In the genomic region with DNA sequence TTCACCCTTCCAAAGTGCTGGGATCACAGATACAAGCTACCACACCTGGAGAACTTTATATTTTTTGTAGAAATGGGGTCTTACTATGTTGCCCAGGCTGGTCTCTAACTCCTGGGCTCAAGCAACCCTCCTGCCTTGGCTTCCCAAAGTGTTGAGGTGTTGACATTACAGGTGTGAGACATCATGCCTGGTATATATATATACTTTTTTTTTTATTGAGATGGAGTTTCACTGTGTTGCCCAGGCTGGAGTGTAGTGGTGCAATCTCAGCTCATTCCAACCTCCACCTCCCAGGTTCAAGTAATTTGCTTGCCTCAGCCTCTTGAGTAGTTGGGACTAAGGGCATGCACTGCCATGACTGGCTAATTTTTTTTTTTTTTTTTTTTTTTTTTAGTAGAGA, we compare ENCODE assay signal across 13 cellular contexts. TPM values are rescaled to one million over a fixed set of nuclear protein-coding genes. Genes with fewer than 3 reads are reported as not detected.
"Had no signal": no experiment of that assay in that cellular context is flagged by ENCODE, and none has a peak within 500 bp of the region (broad histone marks: within the 10 kb centered on the region; RNA-seq: fewer than 3 reads in every experiment).

No MANE protein-coding gene starts in this region.

- DNase-seq: activated CD4-positive, alpha-beta T cell treated with anti-CD3 and anti-CD28 coated beads, Interleukin-2, amount 50 U/mL, for 4 hours; activated gamma-delta T cell; activated T-cell treated with anti-CD3 and anti-CD28 coated beads, Interleukin-2, amount 50 U/mL, for 4 hours; endodermal cell; islet precursor cell; ovary; stimulated activated CD4-positive, alpha-beta T cell treated with anti-CD3 and anti-CD28 coated beads, Interleukin-12 subunit alpha, Interleukin-12 subunit beta, amount 100 ng/mL, for 4 hours; SW 1271 had no signal

- H3K9me3 Mint-ChIP-seq: endodermal cell; stimulated activated memory B cell treated with anti-CD40 and anti-IgM and Interleukin-4, amounts not matched to agents 10 μg/mL and 1 μg/mL and 100 μg/mL, for 72 hours; type B pancreatic cell had no signal

- ATAC-seq: activated T-cell treated with anti-CD3 and anti-CD28 coated beads, Interleukin-2, amount 50 U/mL, for 4 hours; stimulated activated memory B cell treated with anti-CD40 and anti-IgM and Interleukin-4, amounts not matched to agents 10 μg/mL and 1 μg/mL and 100 μg/mL, for 72 hours had no signal

- H2AFZ ChIP-seq: hepatocyte had no signal

- H3K27me3 Mint-ChIP-seq: stimulated activated memory B cell treated with anti-CD40 and anti-IgM and Interleukin-4, amounts not matched to agents 10 μg/mL and 1 μg/mL and 100 μg/mL, for 72 hours had no signal

- H3K27ac Mint-ChIP-seq: endodermal cell; stimulated activated memory B cell treated with anti-CD40 and anti-IgM and Interleukin-4, amounts not matched to agents 10 μg/mL and 1 μg/mL and 100 μg/mL, for 72 hours; type B pancreatic cell had no signal

- H3K36me3 Mint-ChIP-seq: stimulated activated memory B cell treated with anti-CD40 and anti-IgM and Interleukin-4, amounts not matched to agents 10 μg/mL and 1 μg/mL and 100 μg/mL, for 72 hours; type B pancreatic cell had no signal

- H3K9me3 ChIP-seq: ascending aorta, ovary had no signal

- H3K4me3 Mint-ChIP-seq: activated T-cell treated with anti-CD3 and anti-CD28 coated beads, Interleukin-2, amount 50 U/mL, for 4 hours; endodermal cell; stimulated activated memory B cell treated with anti-CD40 and anti-IgM and Interleukin-4, amounts not matched to agents 10 μg/mL and 1 μg/mL and 100 μg/mL, for 72 hours; type B pancreatic cell had no signal

- H3K27me3 ChIP-seq: ascending aorta, hepatocyte, ovary had no signal

- FAIRE-seq: bronchial epithelial cell had no signal

- H3K27ac ChIP-seq: ascending aorta, hepatocyte, ovary had no signal

- H3K4me3 ChIP-seq: hepatocyte, ovary had no signal

- H3K36me3 ChIP-seq: ovary had no signal

RNA-seq across cellular contexts. Expression of a gene that starts 53.6 kb away (rescaled TPM):
- total RNA-seq: ascending aorta had no signal
